ENCODE assay signal across 1 cellular context in the genomic region with DNA sequence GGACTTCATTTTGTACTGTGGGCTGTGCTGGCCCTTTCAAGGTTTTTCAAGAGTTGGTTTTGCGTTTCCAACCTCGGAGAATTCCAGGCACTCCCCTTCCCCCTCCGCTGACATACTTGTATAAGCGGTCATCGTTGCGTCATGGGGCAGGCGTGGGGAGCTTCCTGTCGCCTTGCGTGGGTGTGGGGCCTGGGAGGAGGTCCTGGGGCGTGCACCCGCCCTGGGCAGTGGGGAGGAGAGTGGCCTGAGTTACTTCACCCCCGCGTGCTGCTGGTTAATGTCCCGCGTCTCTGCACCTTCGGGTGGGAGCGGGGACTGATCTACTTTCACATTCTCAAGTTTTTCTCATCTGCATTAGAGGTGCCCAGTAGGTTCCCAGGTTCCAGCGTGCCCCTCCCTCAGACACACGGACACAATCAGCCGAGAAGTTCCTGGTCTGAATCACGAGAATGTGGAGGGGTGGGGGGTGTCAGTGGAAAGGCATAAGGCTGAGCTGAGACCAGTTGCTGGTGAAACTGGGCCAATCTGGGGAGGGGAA.
TF ChIP-seq lines count a peak whose summit lies in the region.

No MANE protein-coding gene starts in this region.

TF ChIP-seq in A549, 52 proteins besides CTCF, POLR2A, EP300 and RAD21:
- 0 out of 2 replicates have a peak, but pooled peaks have one; percentile 9 for TF ChIP-seq REST (IDR thresholded peaks at IDR 0.05)
- TF ChIP-seq SMC3 (IDR thresholded peaks at IDR 0.05): no peak
- TF ChIP-seq PBX3 (IDR thresholded peaks at IDR 0.05): no peak
- TF ChIP-seq FOSL2 (IDR thresholded peaks at IDR 0.05): no peak
- peak; percentile 36; the same call in 1 of the 2 replicates for TF ChIP-seq FOSL2 (CRISPR knock-in tag; IDR thresholded peaks at IDR 0.05)
- TF ChIP-seq RFX5 (IDR thresholded peaks at IDR 0.05): no peak
- TF ChIP-seq FOXS1 (CRISPR knock-in tag; IDR thresholded peaks at IDR 0.05): no peak
- TF ChIP-seq CEBPB (IDR thresholded peaks at IDR 0.05): peak in 1 of 2 experiments; percentile 80; a peak in 2 of 4 replicates
- TF ChIP-seq CHD2 (IDR thresholded peaks at IDR 0.05; ENCODE audit: low read length, partially characterized antibody): no peak
- TF ChIP-seq SREBF2 (IDR thresholded peaks at IDR 0.05): no peak
- TF ChIP-seq PHF8 (IDR thresholded peaks at IDR 0.05; ENCODE audit: borderline replicate concordance, low read depth): no peak
- TF ChIP-seq JUN (IDR thresholded peaks at IDR 0.05): 0 out of 5 replicates have a peak, but pooled peaks of 1 of the 2 experiments have one; percentile 8
- no peak for TF ChIP-seq HMGXB4 (CRISPR knock-in tag; IDR thresholded peaks at IDR 0.05; ENCODE audit: borderline replicate concordance)
- TF ChIP-seq RNF2 (IDR thresholded peaks at IDR 0.05; ENCODE audit: borderline replicate concordance, low read depth): no peak
- TF ChIP-seq ATOH8 (CRISPR knock-in tag; IDR thresholded peaks at IDR 0.05; ENCODE audit: low read depth): no peak
- no peak for TF ChIP-seq ZSCAN20 (CRISPR knock-in tag; IDR thresholded peaks at IDR 0.05)
- TF ChIP-seq ZC3H11A (IDR thresholded peaks at IDR 0.05): no peak
- TF ChIP-seq MYC (IDR thresholded peaks at IDR 0.05; ENCODE audit: borderline replicate concordance, low read length): no peak
- TF ChIP-seq HOXB13 (CRISPR knock-in tag; IDR thresholded peaks at IDR 0.05; ENCODE audit: low read depth): no peak
- TF ChIP-seq NR3C1 (IDR thresholded peaks at IDR 0.05): no peak
- no peak for TF ChIP-seq HOXA7 (CRISPR knock-in tag; IDR thresholded peaks at IDR 0.05)
- TF ChIP-seq CBX8 (IDR thresholded peaks at IDR 0.05): no peak
- TF ChIP-seq RCOR1 (IDR thresholded peaks at IDR 0.05; ENCODE audit: low read depth, low read length): no peak
- TF ChIP-seq EHF (CRISPR knock-in tag; IDR thresholded peaks at IDR 0.05): no peak
- TF ChIP-seq JUNB (IDR thresholded peaks at IDR 0.05): no peak
- no peak for TF ChIP-seq MAZ (IDR thresholded peaks at IDR 0.05; ENCODE audit: borderline replicate concordance, low read depth, low read length)
- TF ChIP-seq HDAC2 (IDR thresholded peaks at IDR 0.05): no peak
